ENCODE assay signal across 14 cellular contexts in genomic region chr1:13681921-13682320, GRCh38. TPM values are rescaled to one million over a fixed set of nuclear protein-coding genes. Genes with fewer than 3 reads are reported as not detected.
DNase-seq lines count a peak whose midpoint lies in the region; ATAC-seq and TF ChIP-seq lines count a peak whose summit lies in the region.
"Had no signal": no experiment of that assay in that cellular context is flagged by ENCODE, and none has a peak within 500 bp of the region (broad histone marks: within the 10 kb centered on the region; RNA-seq: fewer than 3 reads in every experiment).

No MANE protein-coding gene starts in this region.

- H3K9ac ChIP-seq in BLaER1 treated with 17β-estradiol and CSF1 and Interleukin-3, amounts not matched to agents 10 nM and 100 nM = no peak overlapping the region
- H3K9ac ChIP-seq: GM23248 had no signal

- TF ChIP-seq CTCF in HEK293 (tag by site-specific recombination; IDR thresholded peaks at IDR 0.05) = no peak
- TF ChIP-seq CTCF in epithelial cell of esophagus (IDR thresholded peaks at IDR 0.05; ENCODE audit: insufficient read depth, low read depth, low read length, missing control alignments) = no peak
- no peak for TF ChIP-seq CTCF in breast epithelium (IDR thresholded peaks at IDR 0.05)
- TF ChIP-seq CTCF in gastrocnemius medialis (IDR thresholded peaks at IDR 0.05 in 4 of 5, conservative IDR thresholded peaks at IDR 0.05 in 1 of 5) = no peak

- POLR2A ChIA-PET in HEK293 (lab: Yijun Ruan, JAX) = no interaction called here

- H3K27me3 ChIP-seq in BLaER1 treated with 17β-estradiol and CSF1 and Interleukin-3, amounts not matched to agents 10 nM and 100 nM = no peaks in the 10 kb centered on the region
- H3K27me3 ChIP-seq in breast epithelium (no peaks in the 10 kb centered on the region), gastrocnemius medialis (peaks cover 0 to 7% (median 0%) of the 10 kb centered on the region in 3 donors)
- H3K27me3 ChIP-seq: BE2C had no signal

- ATAC-seq in GM18520 (IDR thresholded peaks at IDR 0.05; ENCODE audit: unreplicated experiment) (no peak), gastrocnemius medialis (no peak)

- in situ Hi-C loops in gastrocnemius medialis (cut with MboI; ENCODE audit: low sequenced_read_pairs in 4 of 4) = no loop called here

- H3K4me2 ChIP-seq in BLaER1 treated with 17β-estradiol and CSF1 and Interleukin-3, amounts not matched to agents 10 nM and 100 nM = peak overlapping the region in 8 of 11 experiments; percentile 6 to 73 (median 60); a peak in 15 of 22 replicates

- intact Hi-C loops in breast epithelium (cut with DNase I; ENCODE audit: low total_unique reads) = no loop called here
- intact Hi-C loops in gastrocnemius medialis (cut with DNase I; ENCODE audit: low total_unique reads) = no loop called here

- H3K9me3 ChIP-seq in BLaER1 treated with 17β-estradiol and CSF1 and Interleukin-3, amounts not matched to agents 10 nM and 100 nM (replicated peaks in 1 of 11) = peaks cover 21 to 43% (median 38%) of the 10 kb centered on the region in 11 experiments
- H3K9me3 ChIP-seq in HEK293 (ENCODE audit: control insufficient read depth, insufficient read depth, low read depth, low read length) = no peaks in the 10 kb centered on the region
- no peaks in the 10 kb centered on the region for H3K9me3 ChIP-seq in breast epithelium
- H3K9me3 ChIP-seq in gastrocnemius medialis = no peaks in the 10 kb centered on the region
- H3K9me3 ChIP-seq: BE2C, HAP-1 had no signal

- no peak overlapping the region for H3K4me3 ChIP-seq in BLaER1 treated with 17β-estradiol and CSF1 and Interleukin-3, amounts not matched to agents 10 nM and 100 nM
- H3K4me3 ChIP-seq in HEK293 (ENCODE audit: low read depth, low read length) = no peak overlapping the region
- no peak overlapping the region for H3K4me3 ChIP-seq in epithelial cell of esophagus (ENCODE audit: low read length)
- no peak overlapping the region for H3K4me3 ChIP-seq in breast epithelium
- no peak overlapping the region for H3K4me3 ChIP-seq in gastrocnemius medialis
- H3K4me3 ChIP-seq: GM23248, HAP-1 had no signal

- H3K36me3 ChIP-seq in BLaER1 treated with 17β-estradiol and CSF1 and Interleukin-3, amounts not matched to agents 10 nM and 100 nM = no peaks in the 10 kb centered on the region
- H3K36me3 ChIP-seq in HEK293 (ENCODE audit: control insufficient read depth in 2 of 2, insufficient read depth in 1 of 2, low read length in 2 of 2) (no peaks in the 10 kb centered on the region), breast epithelium (no peaks in the 10 kb centered on the region), gastrocnemius medialis (no peaks in the 10 kb centered on the region)
- H3K36me3 ChIP-seq: BE2C, HAP-1 had no signal

- TF ChIP-seq POLR2A in breast epithelium (IDR thresholded peaks at IDR 0.05) (no peak), gastrocnemius medialis (IDR thresholded peaks at IDR 0.05) (no peak)

- no peak overlapping the region for H3K27ac ChIP-seq in BLaER1 treated with 17β-estradiol and CSF1 and Interleukin-3, amounts not matched to agents 10 nM and 100 nM
- H3K27ac ChIP-seq in HEK293 (ENCODE audit: extremely low read depth, low read depth, low read length) (no peak overlapping the region), breast epithelium (no peak overlapping the region), gastrocnemius medialis (no peak overlapping the region)
- H3K27ac ChIP-seq: GM23248 had no signal

- H3K4me1 ChIP-seq in BLaER1 treated with 17β-estradiol and CSF1 and Interleukin-3, amounts not matched to agents 10 nM and 100 nM = peaks cover 0 to 26% (median 19%) of the 10 kb centered on the region in 10 experiments; a peak in 14 of 20 replicates
- H3K4me1 ChIP-seq in HEK293 (ENCODE audit: control insufficient read depth, insufficient read depth, low read length) = no peaks in the 10 kb centered on the region
- H3K4me1 ChIP-seq in breast epithelium = no peaks in the 10 kb centered on the region
- no peaks in the 10 kb centered on the region for H3K4me1 ChIP-seq in gastrocnemius medialis
- H3K4me1 ChIP-seq: BE2C, HAP-1 had no signal

- CTCF ChIA-PET in HEK293 (lab: Yijun Ruan, JAX) = no interaction called here

- DNase-seq in epithelial cell of esophagus (ENCODE audit: low read depth) (peak; percentile 63), breast epithelium (ENCODE audit: low spot score in 2 of 2) (no peak), gastrocnemius medialis (no peak)
- DNase-seq: ACHN; BE2C; CD4-positive, alpha-beta memory T cell; DMS153; DMS79; GF-D8; GM23248 had no signal

- no peaks in the 10 kb centered on the region for H4K20me1 ChIP-seq in BLaER1 treated with 17β-estradiol and CSF1 and Interleukin-3, amounts not matched to agents 10 nM and 100 nM

TF ChIP-seq in HEK293, 187 proteins besides CTCF, POLR2A, EP300 and RAD21:
- no peak for TF ChIP-seq ZNF132 (tag by site-specific recombination; IDR thresholded peaks at IDR 0.05; ENCODE audit: borderline replicate concordance)
- TF ChIP-seq ZBTB17 (tag by site-specific recombination; IDR thresholded peaks at IDR 0.05) = peak; percentile 63
- TF ChIP-seq ZNF18 (tag by site-specific recombination; IDR thresholded peaks at IDR 0.05) = 0 out of 2 replicates have a peak, but pooled peaks have one; percentile 16
TF ChIP-seq in HEK293: peak in this region for 2.

RNA-seq across cellular contexts. Expression of gene PRDM2, which starts 18.1 kb away (rescaled TPM):
- total RNA-seq in breast epithelium (10 to 100 TPM; 45.6 to 57.1 (median 47.2) TPM), gastrocnemius medialis (10 to 100 TPM; 24.1 to 38.3 (median 35.6) TPM)
